In the genomic region with DNA sequence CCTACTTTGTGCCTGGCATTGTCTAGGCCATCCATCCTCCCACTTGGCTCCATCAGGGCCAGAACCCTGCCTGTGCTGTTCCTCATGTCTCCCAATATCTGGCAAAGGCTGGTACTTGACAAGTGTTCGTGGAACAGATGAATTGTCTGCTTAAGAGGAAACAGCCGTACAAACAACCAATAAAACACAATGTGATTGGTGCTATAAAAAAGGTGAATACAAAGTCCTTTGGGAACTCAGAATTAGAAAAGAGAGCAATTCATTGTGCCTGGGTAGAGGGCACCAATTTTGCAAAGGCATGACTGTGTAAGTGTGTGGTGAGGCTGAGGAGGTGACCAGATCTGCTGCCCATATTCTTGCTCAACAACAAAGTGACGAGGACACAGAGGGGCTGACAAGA, we compare ENCODE assay signal across 7 cellular contexts.
"Had no signal": no experiment of that assay in that cellular context is flagged by ENCODE, and none has a peak within 500 bp of the region (broad histone marks: within the 10 kb centered on the region; RNA-seq: fewer than 3 reads in every experiment).

No MANE protein-coding gene starts in this region.

- H3K4me1 ChIP-seq: HAP-1 had no signal

- H3K9me3 Mint-ChIP-seq: HFFc6 had no signal

- H3K36me3 ChIP-seq: HAP-1 had no signal

- H3K9ac ChIP-seq: GM23248 had no signal

- ATAC-seq: HCT116 had no signal

- H3K9me3 ChIP-seq: HAP-1 had no signal

- H3K27ac Mint-ChIP-seq: HFFc6 had no signal

- H2AFZ ChIP-seq: GM23248 had no signal

- H3K27ac ChIP-seq: GM23248 had no signal

- H3K4me3 Mint-ChIP-seq: HFFc6 had no signal

- H3K4me3 ChIP-seq: GM23248, HAP-1 had no signal

- DNase-seq: GM23248, GOT3, H7, HFFc6, IMR-90 had no signal
